ENCODE assay signal across 3 cellular contexts in the genomic region with DNA sequence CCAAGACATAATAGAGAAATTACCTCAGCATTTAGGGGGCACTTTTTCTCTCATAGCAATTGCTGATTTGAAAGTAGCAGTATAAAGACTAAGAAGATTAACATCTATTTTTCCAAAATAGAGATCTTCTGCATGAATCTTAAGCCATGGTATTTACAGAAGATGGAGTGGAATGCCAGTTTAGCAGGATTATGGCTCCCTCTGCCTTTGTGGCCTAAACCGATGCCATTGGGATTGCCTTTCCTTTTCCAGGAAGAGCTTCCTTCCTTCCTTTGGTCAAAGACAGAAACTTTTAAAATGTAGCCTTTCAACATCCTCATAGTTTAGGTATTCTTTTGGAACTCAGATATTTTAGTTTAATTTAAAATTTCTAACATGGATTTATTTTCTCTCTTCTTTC.
TF ChIP-seq lines count a peak whose summit lies in the region.

No MANE protein-coding gene starts in this region.

TF ChIP-seq in SK-N-SH treated with all-trans-retinoic acid at 6 μM for 48 hours, 23 proteins besides CTCF, POLR2A, EP300 and RAD21:
- TF ChIP-seq ISL1 (CRISPR knock-in tag; IDR thresholded peaks at IDR 0.05) (no peak), PPARA (CRISPR knock-in tag; IDR thresholded peaks at IDR 0.05; ENCODE audit: borderline replicate concordance) (no peak), ZC3H10 (CRISPR knock-in tag; IDR thresholded peaks at IDR 0.05) (no peak)
- TF ChIP-seq, protein P1, sequence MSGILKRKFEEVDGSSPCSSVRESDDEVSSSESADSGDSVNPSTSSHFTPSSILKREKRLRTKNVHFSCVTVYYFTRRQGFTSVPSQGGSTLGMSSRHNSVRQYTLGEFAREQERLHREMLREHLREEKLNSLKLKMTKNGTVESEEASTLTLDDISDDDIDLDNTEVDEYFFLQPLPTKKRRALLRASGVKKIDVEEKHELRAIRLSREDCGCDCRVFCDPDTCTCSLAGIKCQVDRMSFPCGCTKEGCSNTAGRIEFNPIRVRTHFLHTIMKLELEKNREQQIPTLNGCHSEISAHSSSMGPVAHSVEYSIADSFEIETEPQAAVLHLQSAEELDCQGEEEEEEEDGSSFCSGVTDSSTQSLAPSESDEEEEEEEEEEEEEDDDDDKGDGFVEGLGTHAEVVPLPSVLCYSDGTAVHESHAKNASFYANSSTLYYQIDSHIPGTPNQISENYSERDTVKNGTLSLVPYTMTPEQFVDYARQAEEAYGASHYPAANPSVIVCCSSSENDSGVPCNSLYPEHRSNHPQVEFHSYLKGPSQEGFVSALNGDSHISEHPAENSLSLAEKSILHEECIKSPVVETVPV (CRISPR knock-in tag; IDR thresholded peaks at IDR 0.05) = no peak
- TF ChIP-seq, protein P2, sequence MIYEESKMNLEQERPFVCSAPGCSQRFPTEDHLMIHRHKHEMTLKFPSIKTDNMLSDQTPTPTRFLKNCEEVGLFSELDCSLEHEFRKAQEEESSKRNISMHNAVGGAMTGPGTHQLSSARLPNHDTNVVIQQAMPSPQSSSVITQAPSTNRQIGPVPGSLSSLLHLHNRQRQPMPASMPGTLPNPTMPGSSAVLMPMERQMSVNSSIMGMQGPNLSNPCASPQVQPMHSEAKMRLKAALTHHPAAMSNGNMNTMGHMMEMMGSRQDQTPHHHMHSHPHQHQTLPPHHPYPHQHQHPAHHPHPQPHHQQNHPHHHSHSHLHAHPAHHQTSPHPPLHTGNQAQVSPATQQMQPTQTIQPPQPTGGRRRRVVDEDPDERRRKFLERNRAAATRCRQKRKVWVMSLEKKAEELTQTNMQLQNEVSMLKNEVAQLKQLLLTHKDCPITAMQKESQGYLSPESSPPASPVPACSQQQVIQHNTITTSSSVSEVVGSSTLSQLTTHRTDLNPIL (CRISPR knock-in tag; IDR thresholded peaks at IDR 0.05; ENCODE audit: low read depth) = no peak
- TF ChIP-seq, protein P3, sequence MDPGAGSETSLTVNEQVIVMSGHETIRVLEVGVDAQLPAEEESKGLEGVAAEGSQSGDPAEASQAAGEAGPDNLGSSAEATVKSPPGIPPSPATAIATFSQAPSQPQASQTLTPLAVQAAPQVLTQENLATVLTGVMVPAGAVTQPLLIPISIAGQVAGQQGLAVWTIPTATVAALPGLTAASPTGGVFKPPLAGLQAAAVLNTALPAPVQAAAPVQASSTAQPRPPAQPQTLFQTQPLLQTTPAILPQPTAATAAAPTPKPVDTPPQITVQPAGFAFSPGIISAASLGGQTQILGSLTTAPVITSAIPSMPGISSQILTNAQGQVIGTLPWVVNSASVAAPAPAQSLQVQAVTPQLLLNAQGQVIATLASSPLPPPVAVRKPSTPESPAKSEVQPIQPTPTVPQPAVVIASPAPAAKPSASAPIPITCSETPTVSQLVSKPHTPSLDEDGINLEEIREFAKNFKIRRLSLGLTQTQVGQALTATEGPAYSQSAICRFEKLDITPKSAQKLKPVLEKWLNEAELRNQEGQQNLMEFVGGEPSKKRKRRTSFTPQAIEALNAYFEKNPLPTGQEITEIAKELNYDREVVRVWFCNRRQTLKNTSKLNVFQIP (CRISPR knock-in tag; IDR thresholded peaks at IDR 0.05; ENCODE audit: borderline replicate concordance, low read depth) = no peak

TF ChIP-seq in SK-N-SH, 30 proteins besides CTCF, POLR2A, EP300 and RAD21 (continues in another document):
- TF ChIP-seq NFIC (IDR thresholded peaks at IDR 0.05; ENCODE audit: borderline replicate concordance) (no peak), MXI1 (IDR thresholded peaks at IDR 0.05; ENCODE audit: low read depth, low read length) (no peak), GABPA (IDR thresholded peaks at IDR 0.05; ENCODE audit: low read depth) (no peak), MEF2A (IDR thresholded peaks at IDR 0.05; ENCODE audit: borderline replicate concordance, low read depth) (no peak), RXRA (IDR thresholded peaks at IDR 0.05; ENCODE audit: borderline replicate concordance, low read depth) (no peak), TAF1 (IDR thresholded peaks at IDR 0.05; ENCODE audit: borderline replicate concordance, low read depth, low read length) (no peak), JUND (IDR thresholded peaks at IDR 0.05) (no peak), NRF1 (IDR thresholded peaks at IDR 0.05; ENCODE audit: low read depth, low read length) (no peak), GATA2 (CRISPR knock-in tag; IDR thresholded peaks at IDR 0.05) (no peak), FOXM1 (IDR thresholded peaks at IDR 0.05; ENCODE audit: low read depth) (no peak)
- TF ChIP-seq, protein P4, sequence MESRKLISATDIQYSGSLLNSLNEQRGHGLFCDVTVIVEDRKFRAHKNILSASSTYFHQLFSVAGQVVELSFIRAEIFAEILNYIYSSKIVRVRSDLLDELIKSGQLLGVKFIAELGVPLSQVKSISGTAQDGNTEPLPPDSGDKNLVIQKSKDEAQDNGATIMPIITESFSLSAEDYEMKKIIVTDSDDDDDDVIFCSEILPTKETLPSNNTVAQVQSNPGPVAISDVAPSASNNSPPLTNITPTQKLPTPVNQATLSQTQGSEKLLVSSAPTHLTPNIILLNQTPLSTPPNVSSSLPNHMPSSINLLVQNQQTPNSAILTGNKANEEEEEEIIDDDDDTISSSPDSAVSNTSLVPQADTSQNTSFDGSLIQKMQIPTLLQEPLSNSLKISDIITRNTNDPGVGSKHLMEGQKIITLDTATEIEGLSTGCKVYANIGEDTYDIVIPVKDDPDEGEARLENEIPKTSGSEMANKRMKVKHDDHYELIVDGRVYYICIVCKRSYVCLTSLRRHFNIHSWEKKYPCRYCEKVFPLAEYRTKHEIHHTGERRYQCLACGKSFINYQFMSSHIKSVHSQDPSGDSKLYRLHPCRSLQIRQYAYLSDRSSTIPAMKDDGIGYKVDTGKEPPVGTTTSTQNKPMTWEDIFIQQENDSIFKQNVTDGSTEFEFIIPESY (IDR thresholded peaks at IDR 0.05; ENCODE audit: borderline replicate concordance, low read depth) = no peak
- TF ChIP-seq, protein P5, sequence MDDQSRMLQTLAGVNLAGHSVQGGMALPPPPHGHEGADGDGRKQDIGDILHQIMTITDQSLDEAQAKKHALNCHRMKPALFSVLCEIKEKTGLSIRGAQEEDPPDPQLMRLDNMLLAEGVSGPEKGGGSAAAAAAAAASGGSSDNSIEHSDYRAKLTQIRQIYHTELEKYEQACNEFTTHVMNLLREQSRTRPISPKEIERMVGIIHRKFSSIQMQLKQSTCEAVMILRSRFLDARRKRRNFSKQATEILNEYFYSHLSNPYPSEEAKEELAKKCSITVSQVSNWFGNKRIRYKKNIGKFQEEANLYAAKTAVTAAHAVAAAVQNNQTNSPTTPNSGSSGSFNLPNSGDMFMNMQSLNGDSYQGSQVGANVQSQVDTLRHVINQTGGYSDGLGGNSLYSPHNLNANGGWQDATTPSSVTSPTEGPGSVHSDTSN (IDR thresholded peaks at IDR 0.05) = no peak
- TF ChIP-seq, protein P6, sequence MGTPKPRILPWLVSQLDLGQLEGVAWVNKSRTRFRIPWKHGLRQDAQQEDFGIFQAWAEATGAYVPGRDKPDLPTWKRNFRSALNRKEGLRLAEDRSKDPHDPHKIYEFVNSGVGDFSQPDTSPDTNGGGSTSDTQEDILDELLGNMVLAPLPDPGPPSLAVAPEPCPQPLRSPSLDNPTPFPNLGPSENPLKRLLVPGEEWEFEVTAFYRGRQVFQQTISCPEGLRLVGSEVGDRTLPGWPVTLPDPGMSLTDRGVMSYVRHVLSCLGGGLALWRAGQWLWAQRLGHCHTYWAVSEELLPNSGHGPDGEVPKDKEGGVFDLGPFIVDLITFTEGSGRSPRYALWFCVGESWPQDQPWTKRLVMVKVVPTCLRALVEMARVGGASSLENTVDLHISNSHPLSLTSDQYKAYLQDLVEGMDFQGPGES (IDR thresholded peaks at IDR 0.05; ENCODE audit: low read depth, low read length) = no peak
- TF ChIP-seq, protein P7, sequence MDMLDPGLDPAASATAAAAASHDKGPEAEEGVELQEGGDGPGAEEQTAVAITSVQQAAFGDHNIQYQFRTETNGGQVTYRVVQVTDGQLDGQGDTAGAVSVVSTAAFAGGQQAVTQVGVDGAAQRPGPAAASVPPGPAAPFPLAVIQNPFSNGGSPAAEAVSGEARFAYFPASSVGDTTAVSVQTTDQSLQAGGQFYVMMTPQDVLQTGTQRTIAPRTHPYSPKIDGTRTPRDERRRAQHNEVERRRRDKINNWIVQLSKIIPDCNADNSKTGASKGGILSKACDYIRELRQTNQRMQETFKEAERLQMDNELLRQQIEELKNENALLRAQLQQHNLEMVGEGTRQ (IDR thresholded peaks at IDR 0.05; ENCODE audit: borderline replicate concordance, low read depth, low read length) = no peak

TF ChIP-seq in HepG2, 621 proteins besides CTCF, POLR2A, EP300 and RAD21:
- peak; percentile 19; the same call in 1 of the 2 replicates for TF ChIP-seq STAG1 (CRISPR knock-in tag; IDR thresholded peaks at IDR 0.05)
- TF ChIP-seq, protein P8, sequence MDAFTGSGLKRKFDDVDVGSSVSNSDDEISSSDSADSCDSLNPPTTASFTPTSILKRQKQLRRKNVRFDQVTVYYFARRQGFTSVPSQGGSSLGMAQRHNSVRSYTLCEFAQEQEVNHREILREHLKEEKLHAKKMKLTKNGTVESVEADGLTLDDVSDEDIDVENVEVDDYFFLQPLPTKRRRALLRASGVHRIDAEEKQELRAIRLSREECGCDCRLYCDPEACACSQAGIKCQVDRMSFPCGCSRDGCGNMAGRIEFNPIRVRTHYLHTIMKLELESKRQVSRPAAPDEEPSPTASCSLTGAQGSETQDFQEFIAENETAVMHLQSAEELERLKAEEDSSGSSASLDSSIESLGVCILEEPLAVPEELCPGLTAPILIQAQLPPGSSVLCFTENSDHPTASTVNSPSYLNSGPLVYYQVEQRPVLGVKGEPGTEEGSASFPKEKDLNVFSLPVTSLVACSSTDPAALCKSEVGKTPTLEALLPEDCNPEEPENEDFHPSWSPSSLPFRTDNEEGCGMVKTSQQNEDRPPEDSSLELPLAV (CRISPR knock-in tag; conservative IDR thresholded peaks at IDR 0.05; ENCODE audit: low read depth) = no peak
